17 cellular contexts compared by ENCODE assay signal in the genomic region with DNA sequence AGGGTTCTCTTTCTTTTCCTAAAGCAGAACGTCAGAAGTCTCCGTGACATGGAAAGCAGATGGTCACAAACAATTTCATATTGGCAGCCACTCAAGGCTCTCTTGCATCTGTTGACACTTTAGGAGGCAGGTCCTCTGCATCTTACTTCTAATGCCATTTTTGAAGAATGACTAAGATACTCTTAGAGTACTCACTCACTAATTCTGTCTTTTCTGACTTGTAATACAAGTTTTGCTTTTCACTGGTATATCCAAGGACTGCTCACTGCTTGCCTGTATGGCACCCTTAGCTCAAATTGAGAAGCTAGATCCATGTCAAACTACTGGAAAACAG.
DNase-seq lines count a peak whose midpoint lies in the region; ATAC-seq and TF ChIP-seq lines count a peak whose summit lies in the region.
"Had no signal": no experiment of that assay in that cellular context is flagged by ENCODE, and none has a peak within 500 bp of the region (broad histone marks: within the 10 kb centered on the region; RNA-seq: fewer than 3 reads in every experiment).

No MANE protein-coding gene starts in this region.

- no peaks in the 10 kb centered on the region for H3K9me3 Mint-ChIP-seq in osteocyte (ENCODE audit: unreplicated experiment)
- no peaks in the 10 kb centered on the region for H3K9me3 Mint-ChIP-seq in glutamatergic neuron (ENCODE audit: unreplicated experiment)

- peaks cover 35% of the 10 kb centered on the region for H3K4me1 Mint-ChIP-seq in osteocyte (ENCODE audit: unreplicated experiment)
- H3K4me1 Mint-ChIP-seq in glutamatergic neuron (ENCODE audit: low read depth, unreplicated experiment), result peaks cover 2% of the 10 kb centered on the region

- H3K36me3 Mint-ChIP-seq in osteocyte (ENCODE audit: unreplicated experiment) (peaks cover 76% of the 10 kb centered on the region), glutamatergic neuron (ENCODE audit: unreplicated experiment) (no peaks in the 10 kb centered on the region)

- H3K36me3 ChIP-seq in SK-N-SH (replicated peaks in 1 of 2; ENCODE audit: control insufficient read depth in 1 of 2, insufficient read depth in 2 of 2, low read length in 1 of 2), result peaks cover 79 to 96% of the 10 kb centered on the region in 2 experiments
- H3K36me3 ChIP-seq: left lung, ovary had no signal

- H3K9me3 ChIP-seq in SK-N-SH, result no peaks in the 10 kb centered on the region
- H3K9me3 ChIP-seq: left lung, ovary had no signal

- H3K27me3 Mint-ChIP-seq in osteocyte (ENCODE audit: unreplicated experiment) (no peaks in the 10 kb centered on the region), glutamatergic neuron (ENCODE audit: unreplicated experiment) (no peaks in the 10 kb centered on the region)

- H3K4me1 ChIP-seq in SK-N-SH (ENCODE audit: control insufficient read depth in 1 of 2, insufficient read depth in 2 of 2, low read depth in 1 of 2, low read length in 1 of 2), result peaks cover 41 to 43% of the 10 kb centered on the region in 2 experiments
- H3K4me1 ChIP-seq: left lung had no signal

- no peaks in the 10 kb centered on the region for H3K27me3 ChIP-seq in SK-N-SH (ENCODE audit: insufficient read depth)
- H3K27me3 ChIP-seq: left lung, ovary had no signal

- POLR2A ChIA-PET in SK-N-SH (lab: Yijun Ruan, JAX), result no interaction called here

- H3K79me2 ChIP-seq in SK-N-SH (ENCODE audit: insufficient read depth), result peaks cover 69% of the 10 kb centered on the region

- peak; percentile 4 to 46; a peak in 1 of 4 replicates for TF ChIP-seq EP300 in SK-N-SH (IDR thresholded peaks at IDR 0.05; ENCODE audit: borderline replicate concordance in 1 of 2, low read depth in 1 of 2, low read length in 1 of 2)

- H3K27ac Mint-ChIP-seq in osteocyte (ENCODE audit: unreplicated experiment), result peak overlapping the region; percentile 17
- no peak overlapping the region for H3K27ac Mint-ChIP-seq in glutamatergic neuron (ENCODE audit: unreplicated experiment)

- H4K20me1 ChIP-seq in SK-N-SH (ENCODE audit: insufficient read depth), result no peaks in the 10 kb centered on the region

- H3K4me3 Mint-ChIP-seq in osteocyte (ENCODE audit: unreplicated experiment) (no peak overlapping the region), glutamatergic neuron (ENCODE audit: unreplicated experiment) (no peak overlapping the region)

- no peak overlapping the region for H2AFZ ChIP-seq in SK-N-SH (ENCODE audit: low read depth)

- 11% methylated on average over 2 of the region's 2 CpGs for WGBS in SK-N-SH (ENCODE audit: low lambda C conversion rate)

- DNase-seq in GM03348 (ENCODE audit: low spot score) (peak; percentile 20), SK-N-SH (no peak), fibroblast of the aortic adventitia (ENCODE audit: low read depth) (peak; percentile 44), osteocyte (ENCODE audit: extremely low spot score, unreplicated experiment) (no peak), glutamatergic neuron (no peak), dermis blood vessel endothelial cell (no peak), pons (ENCODE audit: low spot score) (no peak)
- DNase-seq: activated gamma-delta T cell treated with Interleukin-2 at 50 U/mL for 16 hours, Kasumi-1, left lung, NCI-H1417 treated with DMSO at 0.1 percent for 48 hours, NCI-H226, ovary, SIG-M5, T-helper 9 cell had no signal

- H3K4me3 ChIP-seq in SK-N-SH (ENCODE audit: low read depth in 2 of 2, low read length in 1 of 2) (no peak overlapping the region), fibroblast of the aortic adventitia (ENCODE audit: low read depth, low read length) (no peak overlapping the region)
- H3K4me3 ChIP-seq: left lung, ovary had no signal

- TF ChIP-seq RAD21 in SK-N-SH (IDR thresholded peaks at IDR 0.05; ENCODE audit: low read length), result no peak

- H3K9ac ChIP-seq in SK-N-SH, result no peak overlapping the region

- peak overlapping the region; percentile 79 to 91 for H3K27ac ChIP-seq in SK-N-SH (ENCODE audit: low read depth in 2 of 2, low read length in 1 of 2)
- H3K27ac ChIP-seq: C4-2B, left lung had no signal

- H3K9me2 ChIP-seq in SK-N-SH, result no peaks in the 10 kb centered on the region

- no peak for ATAC-seq in HG03439 (IDR thresholded peaks at IDR 0.05; ENCODE audit: unreplicated experiment)
- ATAC-seq: left lung had no signal

- H3F3A ChIP-seq in SK-N-SH (replicated peaks; ENCODE audit: insufficient read depth), result peaks cover 92% of the 10 kb centered on the region

- TF ChIP-seq CTCF in SK-N-SH (IDR thresholded peaks at IDR 0.05), result no peak
- no peak for TF ChIP-seq CTCF in fibroblast of the aortic adventitia (IDR thresholded peaks at IDR 0.05; ENCODE audit: insufficient read depth, low read length)
- TF ChIP-seq CTCF in osteocyte (IDR thresholded peaks at IDR 0.05), result no peak
- TF ChIP-seq CTCF in glutamatergic neuron (IDR thresholded peaks at IDR 0.05; ENCODE audit: partially characterized antibody, unreplicated experiment), result no peak

- CTCF ChIA-PET in SK-N-SH (lab: Yijun Ruan, JAX), result no interaction called here

- H3K4me2 ChIP-seq in SK-N-SH, result peak overlapping the region; percentile 7; the same call in 1 of the 2 replicates

TF ChIP-seq in SK-N-SH, 30 proteins besides CTCF, POLR2A, EP300 and RAD21:
- TF ChIP-seq SIN3A (IDR thresholded peaks at IDR 0.05; ENCODE audit: borderline replicate concordance, low read depth, low read length) (0 out of 2 replicates have a peak, but pooled peaks have one; percentile 24), GATA2 (CRISPR knock-in tag; IDR thresholded peaks at IDR 0.05) (no peak), MXI1 (IDR thresholded peaks at IDR 0.05; ENCODE audit: low read depth, low read length) (no peak), NFIC (IDR thresholded peaks at IDR 0.05; ENCODE audit: borderline replicate concordance) (peak; percentile 59; the same call in 1 of the 2 replicates), POLR2AphosphoS5 (IDR thresholded peaks at IDR 0.05; ENCODE audit: low read depth, low read length) (peak; percentile 28; the same call in 1 of the 2 replicates), FOSL2 (IDR thresholded peaks at IDR 0.05; ENCODE audit: borderline replicate concordance, low read depth) (0 out of 2 replicates have a peak, but pooled peaks have one; percentile 34), JUND (IDR thresholded peaks at IDR 0.05) (peak; percentile 56), RXRA (IDR thresholded peaks at IDR 0.05; ENCODE audit: borderline replicate concordance, low read depth) (no peak), TCF12 (IDR thresholded peaks at IDR 0.05) (peak; percentile 84)
- TF ChIP-seq, protein P1, sequence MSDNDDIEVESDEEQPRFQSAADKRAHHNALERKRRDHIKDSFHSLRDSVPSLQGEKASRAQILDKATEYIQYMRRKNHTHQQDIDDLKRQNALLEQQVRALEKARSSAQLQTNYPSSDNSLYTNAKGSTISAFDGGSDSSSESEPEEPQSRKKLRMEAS (IDR thresholded peaks at IDR 0.05; ENCODE audit: low read depth), result 0 out of 2 replicates have a peak, but pooled peaks have one; percentile 23
- TF ChIP-seq, protein P2, sequence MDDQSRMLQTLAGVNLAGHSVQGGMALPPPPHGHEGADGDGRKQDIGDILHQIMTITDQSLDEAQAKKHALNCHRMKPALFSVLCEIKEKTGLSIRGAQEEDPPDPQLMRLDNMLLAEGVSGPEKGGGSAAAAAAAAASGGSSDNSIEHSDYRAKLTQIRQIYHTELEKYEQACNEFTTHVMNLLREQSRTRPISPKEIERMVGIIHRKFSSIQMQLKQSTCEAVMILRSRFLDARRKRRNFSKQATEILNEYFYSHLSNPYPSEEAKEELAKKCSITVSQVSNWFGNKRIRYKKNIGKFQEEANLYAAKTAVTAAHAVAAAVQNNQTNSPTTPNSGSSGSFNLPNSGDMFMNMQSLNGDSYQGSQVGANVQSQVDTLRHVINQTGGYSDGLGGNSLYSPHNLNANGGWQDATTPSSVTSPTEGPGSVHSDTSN (IDR thresholded peaks at IDR 0.05), result peak; percentile 61; the same call in 1 of the 2 replicates

Comparison
In these comparisons a context has a peak if more than half of its experiments do, and no peak if none do; other contexts are left out.
1. DNase-seq: peak in GM03348 (single experiment) and fibroblast of the aortic adventitia (single experiment); none in SK-N-SH (single experiment), osteocyte (single experiment), glutamatergic neuron (single experiment), dermis blood vessel endothelial cell (single experiment) and pons (single experiment).